In genomic region chr16:48870141-48870540, GRCh38 we compare ENCODE assay signal across 35 cellular contexts.
"Had no signal": no experiment of that assay in that cellular context is flagged by ENCODE, and none has a peak within 500 bp of the region (broad histone marks: within the 10 kb centered on the region; RNA-seq: fewer than 3 reads in every experiment).

No MANE protein-coding gene starts in this region.

- H3K9me3 Mint-ChIP-seq: activated B cell treated with CpG ODN at 0.5 μM for 24 hours; activated CD4-positive, alpha-beta memory T cell treated with anti-CD3 and anti-CD28 coated beads for 36 hours; activated CD4-positive, alpha-beta T cell treated with anti-CD3 and anti-CD28 coated beads, Interleukin-2, amount 10 ng/mL, durations not matched to agents 24 days and 14 days; activated CD8-positive, alpha-beta T cell treated with anti-CD3 and anti-CD28 coated beads for 36 hours; activated naive CD4-positive, alpha-beta T cell treated with anti-CD3 and anti-CD28 coated beads, Interleukin-2, amount 50 U/mL, for 24 hours; activated naive CD8-positive, alpha-beta T cell treated with anti-CD3 and anti-CD28 coated beads, Interleukin-2, amount 50 U/mL, for 24 hours; activated T-helper 1 cell treated with anti-CD3 and anti-CD28 coated beads, Interleukin-12 subunit alpha, Interleukin-12 subunit beta, Interleukin-2, Interleukin-4 antibody, amounts not matched to agents 30 ng/mL and 10 ng/mL and 1 ng/mL, durations not matched to agents 14 hours and 24 hours and 36 hours; T-helper 2 cell treated with Interferon-gamma antibody and Interleukin-4, amounts not matched to agents 5 μg/mL and 100 μg/mL, for 36 hours had no signal

- H3K4me1 Mint-ChIP-seq: activated B cell treated with CpG ODN at 0.5 μM for 24 hours; activated CD4-positive, alpha-beta T cell treated with anti-CD3 and anti-CD28 coated beads, Interleukin-2, amount 10 ng/mL, durations not matched to agents 24 days and 14 days; activated naive CD4-positive, alpha-beta T cell treated with anti-CD3 and anti-CD28 coated beads, Interleukin-2, amount 10 ng/mL, durations not matched to agents 7 days and 5 days; activated naive CD4-positive, alpha-beta T cell treated with anti-CD3 and anti-CD28 coated beads, Interleukin-2, amount 50 U/mL, for 24 hours; activated naive CD8-positive, alpha-beta T cell treated with anti-CD3 and anti-CD28 coated beads, Interleukin-2, amount 10 ng/mL, durations not matched to agents 7 days and 5 days; activated naive CD8-positive, alpha-beta T cell treated with anti-CD3 and anti-CD28 coated beads, Interleukin-2, amount 50 U/mL, for 24 hours; activated T-helper 17 cell treated with anti-CD3 and anti-CD28 coated beads, Interleukin-2, amount 50 U/mL, for 72 hours; brain; central memory CD8-positive, alpha-beta T cell had no signal

- H3K4me3 Mint-ChIP-seq: activated B cell treated with CpG ODN at 0.5 μM for 24 hours; activated CD4-positive, alpha-beta memory T cell treated with anti-CD3 and anti-CD28 coated beads for 36 hours; activated CD4-positive, alpha-beta T cell treated with anti-CD3 and anti-CD28 coated beads, Interleukin-2, amount 10 ng/mL, durations not matched to agents 24 days and 14 days; activated CD8-positive, alpha-beta T cell treated with anti-CD3 and anti-CD28 coated beads for 36 hours; activated naive CD4-positive, alpha-beta T cell treated with anti-CD3 and anti-CD28 coated beads, Interleukin-2, amount 10 ng/mL, durations not matched to agents 7 days and 5 days; activated naive CD4-positive, alpha-beta T cell treated with anti-CD3 and anti-CD28 coated beads, Interleukin-2, amount 50 U/mL, for 24 hours; activated naive CD8-positive, alpha-beta T cell; activated naive CD8-positive, alpha-beta T cell treated with anti-CD3 and anti-CD28 coated beads, Interleukin-2, amount 10 ng/mL, durations not matched to agents 7 days and 5 days; activated naive CD8-positive, alpha-beta T cell treated with anti-CD3 and anti-CD28 coated beads, Interleukin-2, amount 50 U/mL, for 24 hours; activated T-cell treated with anti-CD3 and anti-CD28 coated beads, Interleukin-2, amount 50 U/mL, for 4 hours; activated T-cell treated with anti-CD3 and anti-CD28 coated beads, Interleukin-2, amount 50 U/mL, for 72 hours; activated T-helper 1 cell treated with anti-CD3 and anti-CD28 coated beads, Interleukin-12 subunit alpha, Interleukin-12 subunit beta, Interleukin-2, Interleukin-4 antibody, amounts not matched to agents 30 ng/mL and 10 ng/mL and 1 ng/mL, durations not matched to agents 14 hours and 24 hours and 36 hours; activated T-helper 17 cell treated with anti-CD3 and anti-CD28 coated beads, Interleukin-2, amount 50 U/mL, for 72 hours; brain; central memory CD8-positive, alpha-beta T cell; T-helper 1 cell treated with Interleukin-12 subunit alpha and Interleukin-12 subunit beta and Interleukin-4 antibody, amounts not matched to agents 30 μg/mL and 1 μg/mL, for 36 hours; T-helper 2 cell treated with Interferon-gamma antibody and Interleukin-4, amounts not matched to agents 5 μg/mL and 100 μg/mL, for 36 hours had no signal

- DNase-seq: activated B cell treated with CpG ODN at 0.5 μM for 24 hours; activated CD4-positive, alpha-beta memory T cell treated with anti-CD3 and anti-CD28 coated beads for 36 hours; activated CD4-positive, alpha-beta T cell treated with anti-CD3 and anti-CD28 coated beads for 4 hours; activated CD4-positive, alpha-beta T cell treated with anti-CD3 and anti-CD28 coated beads, Interleukin-2, amount 10 ng/mL, durations not matched to agents 24 days and 14 days; activated CD4-positive, alpha-beta T cell treated with anti-CD3 and anti-CD28 coated beads, Interleukin-2, amount 50 U/mL, for 1 hour; activated CD4-positive, alpha-beta T cell treated with anti-CD3 and anti-CD28 coated beads, Interleukin-2, amount 50 U/mL, for 4 hours; activated CD4-positive, CD25-positive, alpha-beta regulatory T cell treated with anti-CD3 and anti-CD28 coated beads, Interleukin-2, amount 50 U/mL, for 72 hours; activated CD8-positive, alpha-beta memory T cell treated with anti-CD3 and anti-CD28 coated beads, Interleukin-2, amount 50 U/mL, for 4 hours; activated CD8-positive, alpha-beta T cell treated with anti-CD3 and anti-CD28 coated beads for 36 hours; activated effector memory CD4-positive, alpha-beta T cell treated with anti-CD3 and anti-CD28 coated beads, Interleukin-2, amount 50 U/mL, for 16 hours; activated gamma-delta T cell treated with Interleukin-2 at 50 U/mL for 16 hours; activated naive CD4-positive, alpha-beta T cell; activated naive CD4-positive, alpha-beta T cell treated with anti-CD3 and anti-CD28 coated beads, Interleukin-2, amount 10 ng/mL, durations not matched to agents 7 days and 5 days; activated naive CD8-positive, alpha-beta T cell treated with anti-CD3 and anti-CD28 coated beads, Interleukin-2, amount 10 ng/mL, durations not matched to agents 7 days and 5 days; activated naive CD8-positive, alpha-beta T cell treated with anti-CD3 and anti-CD28 coated beads, Interleukin-2, amount 50 U/mL, for 24 hours; activated T-cell treated with anti-CD3 and anti-CD28 coated beads for 4 hours; activated T-cell treated with anti-CD3 and anti-CD28 coated beads, Interleukin-2, amount 50 U/mL, for 1 hour; activated T-cell treated with anti-CD3 and anti-CD28 coated beads, Interleukin-2, amount 50 U/mL, for 4 hours; activated T-cell treated with anti-CD3 and anti-CD28 coated beads, Interleukin-2, amount 50 U/mL, for 72 hours; amygdala; anterior cingulate cortex; caudate nucleus; cerebellar nuclear complex; T-helper 2 cell; T-helper 9 cell had no signal

- FAIRE-seq: bronchial epithelial cell, TTC549 had no signal

- H3K36me3 Mint-ChIP-seq: activated CD4-positive, alpha-beta memory T cell treated with anti-CD3 and anti-CD28 coated beads for 36 hours; activated naive CD4-positive, alpha-beta T cell treated with anti-CD3 and anti-CD28 coated beads, Interleukin-2, amount 10 ng/mL, durations not matched to agents 7 days and 5 days; activated naive CD4-positive, alpha-beta T cell treated with anti-CD3 and anti-CD28 coated beads, Interleukin-2, amount 50 U/mL, for 24 hours; activated naive CD8-positive, alpha-beta T cell; activated naive CD8-positive, alpha-beta T cell treated with anti-CD3 and anti-CD28 coated beads, Interleukin-2, amount 10 ng/mL, durations not matched to agents 7 days and 5 days; brain had no signal

- H3K27ac Mint-ChIP-seq: activated B cell treated with CpG ODN at 0.5 μM for 24 hours; activated CD4-positive, alpha-beta memory T cell treated with anti-CD3 and anti-CD28 coated beads for 36 hours; activated CD4-positive, alpha-beta T cell treated with anti-CD3 and anti-CD28 coated beads, Interleukin-2, amount 10 ng/mL, durations not matched to agents 24 days and 14 days; activated CD8-positive, alpha-beta T cell treated with anti-CD3 and anti-CD28 coated beads for 36 hours; activated naive CD4-positive, alpha-beta T cell treated with anti-CD3 and anti-CD28 coated beads, Interleukin-2, amount 10 ng/mL, durations not matched to agents 7 days and 5 days; activated naive CD4-positive, alpha-beta T cell treated with anti-CD3 and anti-CD28 coated beads, Interleukin-2, amount 50 U/mL, for 24 hours; activated naive CD8-positive, alpha-beta T cell; activated naive CD8-positive, alpha-beta T cell treated with anti-CD3 and anti-CD28 coated beads, Interleukin-2, amount 10 ng/mL, durations not matched to agents 7 days and 5 days; activated naive CD8-positive, alpha-beta T cell treated with anti-CD3 and anti-CD28 coated beads, Interleukin-2, amount 50 U/mL, for 24 hours; activated T-cell treated with anti-CD3 and anti-CD28 coated beads, Interleukin-2, amount 50 U/mL, for 72 hours; activated T-helper 1 cell treated with anti-CD3 and anti-CD28 coated beads, Interleukin-12 subunit alpha, Interleukin-12 subunit beta, Interleukin-2, Interleukin-4 antibody, amounts not matched to agents 30 ng/mL and 10 ng/mL and 1 ng/mL, durations not matched to agents 14 hours and 24 hours and 36 hours; activated T-helper 17 cell treated with anti-CD3 and anti-CD28 coated beads, Interleukin-2, amount 50 U/mL, for 72 hours; T-helper 1 cell treated with Interleukin-12 subunit alpha and Interleukin-12 subunit beta and Interleukin-4 antibody, amounts not matched to agents 30 μg/mL and 1 μg/mL, for 36 hours; T-helper 2 cell treated with Interferon-gamma antibody and Interleukin-4, amounts not matched to agents 5 μg/mL and 100 μg/mL, for 36 hours had no signal

- H3K27me3 Mint-ChIP-seq: activated B cell treated with CpG ODN at 0.5 μM for 24 hours; activated CD4-positive, alpha-beta memory T cell treated with anti-CD3 and anti-CD28 coated beads for 36 hours; activated CD4-positive, alpha-beta T cell treated with anti-CD3 and anti-CD28 coated beads, Interleukin-2, amount 10 ng/mL, durations not matched to agents 24 days and 14 days; activated CD8-positive, alpha-beta T cell treated with anti-CD3 and anti-CD28 coated beads for 36 hours; activated naive CD4-positive, alpha-beta T cell treated with anti-CD3 and anti-CD28 coated beads, Interleukin-2, amount 10 ng/mL, durations not matched to agents 7 days and 5 days; activated naive CD4-positive, alpha-beta T cell treated with anti-CD3 and anti-CD28 coated beads, Interleukin-2, amount 50 U/mL, for 24 hours; activated naive CD8-positive, alpha-beta T cell treated with anti-CD3 and anti-CD28 coated beads, Interleukin-2, amount 10 ng/mL, durations not matched to agents 7 days and 5 days; activated naive CD8-positive, alpha-beta T cell treated with anti-CD3 and anti-CD28 coated beads, Interleukin-2, amount 50 U/mL, for 24 hours; activated T-helper 17 cell treated with anti-CD3 and anti-CD28 coated beads, Interleukin-2, amount 50 U/mL, for 72 hours; central memory CD8-positive, alpha-beta T cell had no signal

- ATAC-seq: activated CD8-positive, alpha-beta T cell treated with anti-CD3 and anti-CD28 coated beads for 36 hours; activated naive CD8-positive, alpha-beta T cell treated with anti-CD3 and anti-CD28 coated beads, Interleukin-2, amount 50 U/mL, for 24 hours; activated T-cell treated with anti-CD3 and anti-CD28 coated beads, Interleukin-2, amount 50 U/mL, for 4 hours; activated T-cell treated with anti-CD3 and anti-CD28 coated beads, Interleukin-2, amount 50 U/mL, for 72 hours; activated T-helper 17 cell treated with anti-CD3 and anti-CD28 coated beads, Interleukin-2, amount 50 U/mL, for 72 hours had no signal
